1 cellular context compared by ENCODE assay signal in the genomic region with DNA sequence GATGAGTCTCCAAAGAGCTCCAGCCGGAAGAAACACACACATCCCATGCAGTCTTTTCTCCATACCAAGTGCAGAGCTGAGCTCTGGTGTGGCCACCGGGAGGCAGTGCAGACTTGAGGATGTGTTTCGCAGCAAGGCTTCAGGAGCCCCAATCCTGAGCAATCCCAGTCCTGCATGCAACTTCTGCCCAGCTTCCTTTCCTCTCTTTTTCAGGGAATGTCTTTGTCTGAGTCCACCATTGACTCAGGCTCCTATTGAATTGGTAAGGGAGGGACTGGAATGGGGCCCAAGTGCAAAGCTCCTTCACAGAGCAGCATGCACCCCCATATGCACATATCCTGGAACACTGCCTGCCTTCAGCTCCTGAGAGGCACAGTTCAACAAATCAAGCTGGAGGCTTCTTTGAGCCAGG.
TF ChIP-seq lines count a peak whose summit lies in the region.

No MANE protein-coding gene starts in this region.

TF ChIP-seq in HepG2, 621 proteins besides CTCF, POLR2A, EP300 and RAD21 (continued from another document and continues in another):
- TF ChIP-seq ZNF775 (CRISPR knock-in tag; IDR thresholded peaks at IDR 0.05; ENCODE audit: borderline replicate concordance) (no peak), ZNF431 (CRISPR knock-in tag; IDR thresholded peaks at IDR 0.05; ENCODE audit: borderline replicate concordance, low read depth) (no peak), KLF9 (CRISPR knock-in tag; IDR thresholded peaks at IDR 0.05; ENCODE audit: low read depth) (no peak), FOXA3 (CRISPR knock-in tag; IDR thresholded peaks at IDR 0.05) (0 out of 2 replicates have a peak, but pooled peaks have one; percentile 31), BORCS8-MEF2B (CRISPR knock-in tag; IDR thresholded peaks at IDR 0.05) (no peak), CENPX (CRISPR knock-in tag; IDR thresholded peaks at IDR 0.05) (no peak), SOX6 (IDR thresholded peaks at IDR 0.05) (no peak), SOX6 (CRISPR knock-in tag; IDR thresholded peaks at IDR 0.05) (peak; percentile 54; the same call in 1 of the 2 replicates), RBAK (CRISPR knock-in tag; IDR thresholded peaks at IDR 0.05) (no peak), ZZZ3 (CRISPR knock-in tag; IDR thresholded peaks at IDR 0.05; ENCODE audit: borderline replicate concordance) (no peak), SAFB2 (CRISPR knock-in tag; IDR thresholded peaks at IDR 0.05; ENCODE audit: borderline replicate concordance, low read depth) (no peak), ZNF44 (CRISPR knock-in tag; IDR thresholded peaks at IDR 0.05) (no peak), SMYD3 (CRISPR knock-in tag; IDR thresholded peaks at IDR 0.05) (no peak), KDM5A (IDR thresholded peaks at IDR 0.05; ENCODE audit: borderline replicate concordance, low read length) (no peak), HOXD1 (CRISPR knock-in tag; IDR thresholded peaks at IDR 0.05) (no peak), SIX4 (CRISPR knock-in tag; IDR thresholded peaks at IDR 0.05) (no peak), ZNF619 (CRISPR knock-in tag; IDR thresholded peaks at IDR 0.05) (no peak), TCF12 (IDR thresholded peaks at IDR 0.05) (no peak), TCF12 (CRISPR knock-in tag; IDR thresholded peaks at IDR 0.05) (no peak), CBX1 (IDR thresholded peaks at IDR 0.05; ENCODE audit: low read depth) (no peak), AGO2 (optimal IDR thresholded peaks at IDR 0.05; ENCODE audit: low read depth, low read length) (no peak), ZNF678 (CRISPR knock-in tag; IDR thresholded peaks at IDR 0.05) (no peak), ONECUT2 (CRISPR knock-in tag; IDR thresholded peaks at IDR 0.05) (no peak), RORA (CRISPR knock-in tag; IDR thresholded peaks at IDR 0.05) (no peak), ZFP1 (CRISPR knock-in tag; IDR thresholded peaks at IDR 0.05) (0 out of 2 replicates have a peak, but pooled peaks have one; percentile 67), SRSF9 (IDR thresholded peaks at IDR 0.05; ENCODE audit: borderline replicate concordance, insufficient read depth, low read depth, low read length, poor library complexity, severe bottlenecking) (no peak), RXRB (CRISPR knock-in tag; IDR thresholded peaks at IDR 0.05; ENCODE audit: borderline replicate concordance) (peak; percentile 49; the same call in 1 of the 2 replicates), ZFP41 (CRISPR knock-in tag; IDR thresholded peaks at IDR 0.05; ENCODE audit: borderline replicate concordance) (no peak), ZNF337 (CRISPR knock-in tag; IDR thresholded peaks at IDR 0.05; ENCODE audit: borderline replicate concordance, low read depth) (no peak), ZNF761 (CRISPR knock-in tag; conservative IDR thresholded peaks at IDR 0.05) (no peak), ZNF782 (CRISPR knock-in tag; IDR thresholded peaks at IDR 0.05; ENCODE audit: borderline replicate concordance) (no peak)
- TF ChIP-seq, protein P1, sequence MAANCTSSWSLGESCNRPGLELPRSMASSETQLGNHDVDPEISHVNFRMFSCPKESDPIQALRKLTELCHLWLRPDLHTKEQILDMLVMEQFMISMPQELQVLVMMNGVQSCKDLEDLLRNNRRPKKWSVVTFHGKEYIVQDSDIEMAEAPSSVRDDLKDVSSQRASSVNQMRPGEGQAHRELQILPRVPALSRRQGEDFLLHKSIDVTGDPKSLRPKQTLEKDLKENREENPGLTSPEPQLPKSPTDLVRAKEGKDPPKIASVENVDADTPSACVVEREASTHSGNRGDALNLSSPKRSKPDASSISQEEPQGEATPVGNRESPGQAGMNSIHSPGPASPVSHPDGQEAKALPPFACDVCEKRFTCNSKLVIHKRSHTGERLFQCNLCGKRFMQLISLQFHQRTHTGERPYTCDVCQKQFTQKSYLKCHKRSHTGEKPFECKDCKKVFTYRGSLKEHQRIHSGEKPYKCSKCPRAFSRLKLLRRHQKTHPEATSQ (CRISPR knock-in tag; IDR thresholded peaks at IDR 0.05; ENCODE audit: borderline replicate concordance), result no peak
- TF ChIP-seq, protein P2, sequence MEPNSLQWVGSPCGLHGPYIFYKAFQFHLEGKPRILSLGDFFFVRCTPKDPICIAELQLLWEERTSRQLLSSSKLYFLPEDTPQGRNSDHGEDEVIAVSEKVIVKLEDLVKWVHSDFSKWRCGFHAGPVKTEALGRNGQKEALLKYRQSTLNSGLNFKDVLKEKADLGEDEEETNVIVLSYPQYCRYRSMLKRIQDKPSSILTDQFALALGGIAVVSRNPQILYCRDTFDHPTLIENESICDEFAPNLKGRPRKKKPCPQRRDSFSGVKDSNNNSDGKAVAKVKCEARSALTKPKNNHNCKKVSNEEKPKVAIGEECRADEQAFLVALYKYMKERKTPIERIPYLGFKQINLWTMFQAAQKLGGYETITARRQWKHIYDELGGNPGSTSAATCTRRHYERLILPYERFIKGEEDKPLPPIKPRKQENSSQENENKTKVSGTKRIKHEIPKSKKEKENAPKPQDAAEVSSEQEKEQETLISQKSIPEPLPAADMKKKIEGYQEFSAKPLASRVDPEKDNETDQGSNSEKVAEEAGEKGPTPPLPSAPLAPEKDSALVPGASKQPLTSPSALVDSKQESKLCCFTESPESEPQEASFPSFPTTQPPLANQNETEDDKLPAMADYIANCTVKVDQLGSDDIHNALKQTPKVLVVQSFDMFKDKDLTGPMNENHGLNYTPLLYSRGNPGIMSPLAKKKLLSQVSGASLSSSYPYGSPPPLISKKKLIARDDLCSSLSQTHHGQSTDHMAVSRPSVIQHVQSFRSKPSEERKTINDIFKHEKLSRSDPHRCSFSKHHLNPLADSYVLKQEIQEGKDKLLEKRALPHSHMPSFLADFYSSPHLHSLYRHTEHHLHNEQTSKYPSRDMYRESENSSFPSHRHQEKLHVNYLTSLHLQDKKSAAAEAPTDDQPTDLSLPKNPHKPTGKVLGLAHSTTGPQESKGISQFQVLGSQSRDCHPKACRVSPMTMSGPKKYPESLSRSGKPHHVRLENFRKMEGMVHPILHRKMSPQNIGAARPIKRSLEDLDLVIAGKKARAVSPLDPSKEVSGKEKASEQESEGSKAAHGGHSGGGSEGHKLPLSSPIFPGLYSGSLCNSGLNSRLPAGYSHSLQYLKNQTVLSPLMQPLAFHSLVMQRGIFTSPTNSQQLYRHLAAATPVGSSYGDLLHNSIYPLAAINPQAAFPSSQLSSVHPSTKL (CRISPR knock-in tag; IDR thresholded peaks at IDR 0.05), result peak; percentile 48; the same call in 1 of the 2 replicates
- TF ChIP-seq, protein P3, sequence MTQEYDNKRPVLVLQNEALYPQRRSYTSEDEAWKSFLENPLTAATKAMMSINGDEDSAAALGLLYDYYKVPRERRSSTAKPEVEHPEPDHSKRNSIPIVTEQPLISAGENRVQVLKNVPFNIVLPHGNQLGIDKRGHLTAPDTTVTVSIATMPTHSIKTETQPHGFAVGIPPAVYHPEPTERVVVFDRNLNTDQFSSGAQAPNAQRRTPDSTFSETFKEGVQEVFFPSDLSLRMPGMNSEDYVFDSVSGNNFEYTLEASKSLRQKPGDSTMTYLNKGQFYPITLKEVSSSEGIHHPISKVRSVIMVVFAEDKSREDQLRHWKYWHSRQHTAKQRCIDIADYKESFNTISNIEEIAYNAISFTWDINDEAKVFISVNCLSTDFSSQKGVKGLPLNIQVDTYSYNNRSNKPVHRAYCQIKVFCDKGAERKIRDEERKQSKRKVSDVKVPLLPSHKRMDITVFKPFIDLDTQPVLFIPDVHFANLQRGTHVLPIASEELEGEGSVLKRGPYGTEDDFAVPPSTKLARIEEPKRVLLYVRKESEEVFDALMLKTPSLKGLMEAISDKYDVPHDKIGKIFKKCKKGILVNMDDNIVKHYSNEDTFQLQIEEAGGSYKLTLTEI (CRISPR knock-in tag; conservative IDR thresholded peaks at IDR 0.05), result no peak
- TF ChIP-seq, protein P4, sequence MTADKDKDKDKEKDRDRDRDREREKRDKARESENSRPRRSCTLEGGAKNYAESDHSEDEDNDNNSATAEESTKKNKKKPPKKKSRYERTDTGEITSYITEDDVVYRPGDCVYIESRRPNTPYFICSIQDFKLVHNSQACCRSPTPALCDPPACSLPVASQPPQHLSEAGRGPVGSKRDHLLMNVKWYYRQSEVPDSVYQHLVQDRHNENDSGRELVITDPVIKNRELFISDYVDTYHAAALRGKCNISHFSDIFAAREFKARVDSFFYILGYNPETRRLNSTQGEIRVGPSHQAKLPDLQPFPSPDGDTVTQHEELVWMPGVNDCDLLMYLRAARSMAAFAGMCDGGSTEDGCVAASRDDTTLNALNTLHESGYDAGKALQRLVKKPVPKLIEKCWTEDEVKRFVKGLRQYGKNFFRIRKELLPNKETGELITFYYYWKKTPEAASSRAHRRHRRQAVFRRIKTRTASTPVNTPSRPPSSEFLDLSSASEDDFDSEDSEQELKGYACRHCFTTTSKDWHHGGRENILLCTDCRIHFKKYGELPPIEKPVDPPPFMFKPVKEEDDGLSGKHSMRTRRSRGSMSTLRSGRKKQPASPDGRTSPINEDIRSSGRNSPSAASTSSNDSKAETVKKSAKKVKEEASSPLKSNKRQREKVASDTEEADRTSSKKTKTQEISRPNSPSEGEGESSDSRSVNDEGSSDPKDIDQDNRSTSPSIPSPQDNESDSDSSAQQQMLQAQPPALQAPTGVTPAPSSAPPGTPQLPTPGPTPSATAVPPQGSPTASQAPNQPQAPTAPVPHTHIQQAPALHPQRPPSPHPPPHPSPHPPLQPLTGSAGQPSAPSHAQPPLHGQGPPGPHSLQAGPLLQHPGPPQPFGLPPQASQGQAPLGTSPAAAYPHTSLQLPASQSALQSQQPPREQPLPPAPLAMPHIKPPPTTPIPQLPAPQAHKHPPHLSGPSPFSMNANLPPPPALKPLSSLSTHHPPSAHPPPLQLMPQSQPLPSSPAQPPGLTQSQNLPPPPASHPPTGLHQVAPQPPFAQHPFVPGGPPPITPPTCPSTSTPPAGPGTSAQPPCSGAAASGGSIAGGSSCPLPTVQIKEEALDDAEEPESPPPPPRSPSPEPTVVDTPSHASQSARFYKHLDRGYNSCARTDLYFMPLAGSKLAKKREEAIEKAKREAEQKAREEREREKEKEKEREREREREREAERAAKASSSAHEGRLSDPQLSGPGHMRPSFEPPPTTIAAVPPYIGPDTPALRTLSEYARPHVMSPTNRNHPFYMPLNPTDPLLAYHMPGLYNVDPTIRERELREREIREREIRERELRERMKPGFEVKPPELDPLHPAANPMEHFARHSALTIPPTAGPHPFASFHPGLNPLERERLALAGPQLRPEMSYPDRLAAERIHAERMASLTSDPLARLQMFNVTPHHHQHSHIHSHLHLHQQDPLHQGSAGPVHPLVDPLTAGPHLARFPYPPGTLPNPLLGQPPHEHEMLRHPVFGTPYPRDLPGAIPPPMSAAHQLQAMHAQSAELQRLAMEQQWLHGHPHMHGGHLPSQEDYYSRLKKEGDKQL (CRISPR knock-in tag; IDR thresholded peaks at IDR 0.05; ENCODE audit: low read depth), result no peak
- TF ChIP-seq, protein P5, sequence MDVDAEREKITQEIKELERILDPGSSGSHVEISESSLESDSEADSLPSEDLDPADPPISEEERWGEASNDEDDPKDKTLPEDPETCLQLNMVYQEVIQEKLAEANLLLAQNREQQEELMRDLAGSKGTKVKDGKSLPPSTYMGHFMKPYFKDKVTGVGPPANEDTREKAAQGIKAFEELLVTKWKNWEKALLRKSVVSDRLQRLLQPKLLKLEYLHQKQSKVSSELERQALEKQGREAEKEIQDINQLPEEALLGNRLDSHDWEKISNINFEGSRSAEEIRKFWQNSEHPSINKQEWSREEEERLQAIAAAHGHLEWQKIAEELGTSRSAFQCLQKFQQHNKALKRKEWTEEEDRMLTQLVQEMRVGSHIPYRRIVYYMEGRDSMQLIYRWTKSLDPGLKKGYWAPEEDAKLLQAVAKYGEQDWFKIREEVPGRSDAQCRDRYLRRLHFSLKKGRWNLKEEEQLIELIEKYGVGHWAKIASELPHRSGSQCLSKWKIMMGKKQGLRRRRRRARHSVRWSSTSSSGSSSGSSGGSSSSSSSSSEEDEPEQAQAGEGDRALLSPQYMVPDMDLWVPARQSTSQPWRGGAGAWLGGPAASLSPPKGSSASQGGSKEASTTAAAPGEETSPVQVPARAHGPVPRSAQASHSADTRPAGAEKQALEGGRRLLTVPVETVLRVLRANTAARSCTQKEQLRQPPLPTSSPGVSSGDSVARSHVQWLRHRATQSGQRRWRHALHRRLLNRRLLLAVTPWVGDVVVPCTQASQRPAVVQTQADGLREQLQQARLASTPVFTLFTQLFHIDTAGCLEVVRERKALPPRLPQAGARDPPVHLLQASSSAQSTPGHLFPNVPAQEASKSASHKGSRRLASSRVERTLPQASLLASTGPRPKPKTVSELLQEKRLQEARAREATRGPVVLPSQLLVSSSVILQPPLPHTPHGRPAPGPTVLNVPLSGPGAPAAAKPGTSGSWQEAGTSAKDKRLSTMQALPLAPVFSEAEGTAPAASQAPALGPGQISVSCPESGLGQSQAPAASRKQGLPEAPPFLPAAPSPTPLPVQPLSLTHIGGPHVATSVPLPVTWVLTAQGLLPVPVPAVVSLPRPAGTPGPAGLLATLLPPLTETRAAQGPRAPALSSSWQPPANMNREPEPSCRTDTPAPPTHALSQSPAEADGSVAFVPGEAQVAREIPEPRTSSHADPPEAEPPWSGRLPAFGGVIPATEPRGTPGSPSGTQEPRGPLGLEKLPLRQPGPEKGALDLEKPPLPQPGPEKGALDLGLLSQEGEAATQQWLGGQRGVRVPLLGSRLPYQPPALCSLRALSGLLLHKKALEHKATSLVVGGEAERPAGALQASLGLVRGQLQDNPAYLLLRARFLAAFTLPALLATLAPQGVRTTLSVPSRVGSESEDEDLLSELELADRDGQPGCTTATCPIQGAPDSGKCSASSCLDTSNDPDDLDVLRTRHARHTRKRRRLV (CRISPR knock-in tag; IDR thresholded peaks at IDR 0.05), result no peak
- TF ChIP-seq, protein P6, sequence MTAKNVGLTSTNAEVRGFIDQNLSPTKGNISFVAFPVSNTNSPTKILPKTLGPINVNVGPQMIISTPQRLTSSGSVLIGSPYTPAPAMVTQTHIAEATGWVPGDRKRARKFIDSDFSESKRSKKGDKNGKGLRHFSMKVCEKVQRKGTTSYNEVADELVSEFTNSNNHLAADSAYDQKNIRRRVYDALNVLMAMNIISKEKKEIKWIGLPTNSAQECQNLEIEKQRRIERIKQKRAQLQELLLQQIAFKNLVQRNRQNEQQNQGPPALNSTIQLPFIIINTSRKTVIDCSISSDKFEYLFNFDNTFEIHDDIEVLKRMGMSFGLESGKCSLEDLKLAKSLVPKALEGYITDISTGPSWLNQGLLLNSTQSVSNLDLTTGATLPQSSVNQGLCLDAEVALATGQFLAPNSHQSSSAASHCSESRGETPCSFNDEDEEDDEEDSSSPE (CRISPR knock-in tag; IDR thresholded peaks at IDR 0.05), result no peak
- TF ChIP-seq, protein P7, sequence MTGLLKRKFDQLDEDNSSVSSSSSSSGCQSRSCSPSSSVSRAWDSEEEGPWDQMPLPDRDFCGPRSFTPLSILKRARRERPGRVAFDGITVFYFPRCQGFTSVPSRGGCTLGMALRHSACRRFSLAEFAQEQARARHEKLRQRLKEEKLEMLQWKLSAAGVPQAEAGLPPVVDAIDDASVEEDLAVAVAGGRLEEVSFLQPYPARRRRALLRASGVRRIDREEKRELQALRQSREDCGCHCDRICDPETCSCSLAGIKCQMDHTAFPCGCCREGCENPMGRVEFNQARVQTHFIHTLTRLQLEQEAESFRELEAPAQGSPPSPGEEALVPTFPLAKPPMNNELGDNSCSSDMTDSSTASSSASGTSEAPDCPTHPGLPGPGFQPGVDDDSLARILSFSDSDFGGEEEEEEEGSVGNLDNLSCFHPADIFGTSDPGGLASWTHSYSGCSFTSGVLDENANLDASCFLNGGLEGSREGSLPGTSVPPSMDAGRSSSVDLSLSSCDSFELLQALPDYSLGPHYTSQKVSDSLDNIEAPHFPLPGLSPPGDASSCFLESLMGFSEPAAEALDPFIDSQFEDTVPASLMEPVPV (CRISPR knock-in tag; IDR thresholded peaks at IDR 0.05), result no peak
